Comparison of ENCODE assay signal across 2 cellular contexts in the genomic region with DNA sequence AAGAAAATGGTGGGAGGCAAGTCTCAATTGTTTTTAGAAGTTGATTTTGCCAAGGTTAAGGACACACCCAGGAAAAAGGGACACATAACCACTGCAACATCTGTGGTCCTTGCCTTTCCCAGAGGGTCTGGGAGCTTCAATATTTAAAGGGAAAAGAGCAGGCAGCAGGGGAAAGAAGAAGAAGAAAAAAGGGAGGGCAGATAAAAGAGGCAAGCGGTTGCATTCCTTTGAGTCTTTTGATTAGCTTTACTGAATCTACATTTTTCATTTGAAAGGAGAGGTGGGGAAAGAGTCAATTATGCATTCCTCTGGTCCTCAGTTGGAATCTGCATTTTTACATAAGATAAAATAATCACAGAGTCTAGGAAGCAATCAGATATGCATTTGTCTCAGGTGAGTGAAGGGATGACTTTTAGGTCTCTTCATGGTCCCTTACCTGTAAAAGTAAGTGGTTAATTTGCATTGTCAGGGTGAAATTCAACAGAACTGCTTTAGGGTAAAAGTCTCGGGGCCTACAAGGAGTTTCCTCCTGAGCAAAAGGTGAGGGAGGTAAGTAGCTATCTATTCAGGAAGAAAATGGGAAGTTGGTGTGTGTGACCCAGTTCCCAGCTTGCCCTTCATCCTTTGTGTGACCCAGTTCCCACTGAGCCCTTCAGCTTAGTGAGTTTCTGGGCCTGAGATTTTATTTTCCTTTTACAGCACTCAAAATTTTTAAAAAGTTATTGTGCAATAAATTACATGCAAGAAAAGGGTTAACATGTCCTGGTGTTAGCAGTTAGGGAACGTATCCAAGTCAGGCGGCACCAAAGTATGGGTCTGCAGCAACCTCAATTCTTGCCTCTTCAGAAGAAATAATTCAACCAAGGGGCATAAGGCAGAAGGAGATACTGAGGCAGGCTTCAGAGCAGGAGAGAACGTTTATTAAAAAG.
TF ChIP-seq lines count a peak whose summit lies in the region.

No MANE protein-coding gene starts in this region.

TF ChIP-seq in GM23338, 12 proteins besides CTCF, POLR2A, EP300 and RAD21:
- TF ChIP-seq EZH2 (IDR thresholded peaks at IDR 0.05; ENCODE audit: low read depth, unreplicated experiment) (peak; percentile 37), ZNF462 (CRISPR knock-in tag; IDR thresholded peaks at IDR 0.05) (0 out of 2 replicates have a peak, but pooled peaks have one; percentile 24), NANOG (IDR thresholded peaks at IDR 0.05; ENCODE audit: borderline replicate concordance) (peak; percentile 47; the same call in 1 of the 2 replicates), JUNB (IDR thresholded peaks at IDR 0.05; ENCODE audit: unreplicated experiment) (no peak)

TF ChIP-seq in IMR-90, 13 proteins besides CTCF, POLR2A, EP300 and RAD21:
- TF ChIP-seq RCOR1 (IDR thresholded peaks at IDR 0.05; ENCODE audit: insufficient replicate concordance, low read length), result no peak
- peak; percentile 54 for TF ChIP-seq CEBPB (IDR thresholded peaks at IDR 0.05; ENCODE audit: low read depth, low read length)
